ENCODE assay signal across 1 cellular context in genomic region chr17:77419547-77420475, GRCh38.
TF ChIP-seq lines count a peak whose summit lies in the region.

No MANE protein-coding gene starts in this region.

TF ChIP-seq in H1, 55 proteins besides CTCF, POLR2A, EP300 and RAD21 (continued from another document):
- TF ChIP-seq CHD7 (IDR thresholded peaks at IDR 0.05; ENCODE audit: insufficient replicate concordance, low read length) = no peak
- TF ChIP-seq NANOG (IDR thresholded peaks at IDR 0.05; ENCODE audit: insufficient read depth, low read depth, low read length, poor library complexity, severe bottlenecking) = no peak
- peak; percentile 64 for TF ChIP-seq CTBP2 (IDR thresholded peaks at IDR 0.05; ENCODE audit: borderline replicate concordance, insufficient read depth, insufficient read length, low read length)
- no peak for TF ChIP-seq GTF2F1 (IDR thresholded peaks at IDR 0.05; ENCODE audit: borderline replicate concordance, low read depth, low read length)
- TF ChIP-seq GABPA (IDR thresholded peaks at IDR 0.05; ENCODE audit: borderline replicate concordance, insufficient read depth, low read length) = peak; percentile 63; the same call in 1 of the 2 replicates
- TF ChIP-seq HDAC2 (IDR thresholded peaks at IDR 0.05; ENCODE audit: borderline replicate concordance in 1 of 2, low read depth in 2 of 2, low read length in 2 of 2) = no peak
- no peak for TF ChIP-seq TAF7 (optimal IDR thresholded peaks at IDR 0.05; ENCODE audit: borderline replicate concordance, low read depth, low read length)
- TF ChIP-seq TEAD4 (IDR thresholded peaks at IDR 0.05; ENCODE audit: low read depth, low read length) = no peak
- 0 out of 2 replicates have a peak, but pooled peaks have one; percentile 25 for TF ChIP-seq KDM1A (IDR thresholded peaks at IDR 0.05; ENCODE audit: borderline replicate concordance, low read length)
- no peak for TF ChIP-seq CHD2 (IDR thresholded peaks at IDR 0.05; ENCODE audit: low read length)
- TF ChIP-seq SRF (IDR thresholded peaks at IDR 0.05; ENCODE audit: low read depth, low read length) = no peak
- TF ChIP-seq BCL11A (IDR thresholded peaks at IDR 0.05; ENCODE audit: low read depth in 2 of 2, low read length in 2 of 2) = no peak
- peak in 1 of 2 experiments; percentile 53; a peak in 1 of 4 replicates for TF ChIP-seq SIN3A (conservative IDR thresholded peaks at IDR 0.05 in 1 of 2, IDR thresholded peaks at IDR 0.05 in 1 of 2; ENCODE audit: low read depth in 1 of 2, low read length in 2 of 2)
- peak; percentile 48; the same call in 1 of the 2 replicates for TF ChIP-seq POLR2AphosphoS5 (IDR thresholded peaks at IDR 0.05; ENCODE audit: low read depth, low read length)
- no peak for TF ChIP-seq RXRA (IDR thresholded peaks at IDR 0.05; ENCODE audit: insufficient read depth, low read depth, low read length)
- TF ChIP-seq BACH1 (IDR thresholded peaks at IDR 0.05; ENCODE audit: low read length) = no peak
